ENCODE assay signal across 22 cellular contexts in genomic region chr12:104090685-104091084, GRCh38. TPM values are rescaled to one million over a fixed set of nuclear protein-coding genes. Genes with fewer than 3 reads are reported as not detected.
DNase-seq lines count a peak whose midpoint lies in the region; TF ChIP-seq lines count a peak whose summit lies in the region.
"Had no signal": no experiment of that assay in that cellular context is flagged by ENCODE, and none has a peak within 500 bp of the region (broad histone marks: within the 10 kb centered on the region; RNA-seq: fewer than 3 reads in every experiment).

No MANE protein-coding gene starts in this region.

- no peak overlapping the region for H3K4me2 ChIP-seq in SK-N-SH
- H3K4me2 ChIP-seq: PC-9 had no signal

- H3K36me3 ChIP-seq in SK-N-SH (replicated peaks in 1 of 2; ENCODE audit: control insufficient read depth in 1 of 2, insufficient read depth in 2 of 2, low read length in 1 of 2): peaks cover 63 to 66% of the 10 kb centered on the region in 2 experiments

- H2AFZ ChIP-seq in SK-N-SH (ENCODE audit: low read depth): no peak overlapping the region
- H2AFZ ChIP-seq: PC-9 had no signal

- no peaks in the 10 kb centered on the region for H3K79me2 ChIP-seq in SK-N-SH (ENCODE audit: insufficient read depth)

- H3K9me2 ChIP-seq in SK-N-SH: no peaks in the 10 kb centered on the region

- TF ChIP-seq EP300 in SK-N-SH (IDR thresholded peaks at IDR 0.05; ENCODE audit: borderline replicate concordance in 1 of 2, low read depth in 1 of 2, low read length in 1 of 2): no peak

- H3K9ac ChIP-seq in SK-N-SH: no peak overlapping the region

- H3K4me1 ChIP-seq in SK-N-SH (ENCODE audit: control insufficient read depth in 1 of 2, insufficient read depth in 2 of 2, low read depth in 1 of 2, low read length in 1 of 2): no peaks in the 10 kb centered on the region
- H3K4me1 ChIP-seq: lower lobe of right lung had no signal

- H4K20me1 ChIP-seq in SK-N-SH (ENCODE audit: insufficient read depth): no peaks in the 10 kb centered on the region

- no peak overlapping the region for H3K27ac ChIP-seq in SK-N-SH (ENCODE audit: low read depth in 2 of 2, low read length in 1 of 2)
- H3K27ac ChIP-seq: lower lobe of right lung, PC-9, WERI-Rb-1 had no signal

- POLR2A ChIA-PET in SK-N-SH (lab: Yijun Ruan, JAX): no interaction called here

- in situ Hi-C loops in SK-MEL-5 (cut with HindIII; ENCODE audit: low pct_unique_long_range_greater_than_20kb, low sequenced_read_pairs): no loop called here

- no peak for TF ChIP-seq RAD21 in SK-N-SH (IDR thresholded peaks at IDR 0.05; ENCODE audit: low read length)

- WGBS in SK-N-SH (ENCODE audit: low lambda C conversion rate): 100% methylated on average over 1 of the region's 1 CpG

- no peak overlapping the region for H3K4me3 ChIP-seq in SK-N-SH (ENCODE audit: low read depth in 2 of 2, low read length in 1 of 2)
- H3K4me3 ChIP-seq: GM12878, lower lobe of right lung, PC-9 had no signal

- CTCF ChIA-PET in SK-N-SH (lab: Yijun Ruan, JAX): interaction anchor here (3.5 kb wide), 1 partner anchor 18 kb away, joined by 21 read pairs; no protein-coding TSS in a partner anchor

- H3K27me3 ChIP-seq in SK-N-SH (ENCODE audit: insufficient read depth): no peaks in the 10 kb centered on the region

- TF ChIP-seq CTCF in SK-N-SH (IDR thresholded peaks at IDR 0.05): no peak

- H3K9me3 ChIP-seq in SK-N-SH: no peaks in the 10 kb centered on the region
- H3K9me3 ChIP-seq: lower lobe of right lung had no signal

- DNase-seq in NCI-H748 (lab: John Stamatoyannopoulos, UW; ENCODE audit: unreplicated experiment): peak; percentile 3
- DNase-seq in NCI-H748 treated with DMSO at 0.1 percent for 48 hours (lab: John Stamatoyannopoulos, UW): no peak
- DNase-seq in ELF-1 (ENCODE audit: low read depth, low spot score): peak; percentile 9
- peak; percentile 4 for DNase-seq in SK-MEL-5 (ENCODE audit: low read depth, low spot score)
- DNase-seq in iris pigment epithelial cell (ENCODE audit: low read depth): peak; percentile 17
- no peak for DNase-seq in retina
- no peak for DNase-seq in H4 (ENCODE audit: low spot score)
- DNase-seq in SK-N-SH: no peak
- DNase-seq: activated CD4-positive, alpha-beta T cell treated with anti-CD3 and anti-CD28 coated beads, Interleukin-2, amount 10 ng/mL, durations not matched to agents 7 days and 5 days; activated T-cell treated with anti-CD3 and anti-CD28 coated beads, Interleukin-2, amount 50 U/mL, for 48 hours; CD4-positive, CD25-positive, alpha-beta regulatory T cell; lower lobe of right lung; NCI-H1417; NCI-H2081; NCI-H446; PC-9; SHP77 treated with DMSO at 0.1 percent for 48 hours; stimulated activated naive CD8-positive, alpha-beta T cell treated with anti-CD3 and anti-CD28 coated beads, Interleukin-15, amount 100 ng/mL, for 72 hours; SW 1271; T-helper 9 cell; WERI-Rb-1 had no signal

- peaks cover 2% of the 10 kb centered on the region for H3F3A ChIP-seq in SK-N-SH (replicated peaks; ENCODE audit: insufficient read depth)

TF ChIP-seq in SK-N-SH, 30 proteins besides CTCF, POLR2A, EP300 and RAD21:
- TF ChIP-seq ZBTB33 (IDR thresholded peaks at IDR 0.05; ENCODE audit: borderline replicate concordance, low read depth) (no peak), TAF1 (IDR thresholded peaks at IDR 0.05; ENCODE audit: borderline replicate concordance, low read depth, low read length) (no peak), SIN3A (IDR thresholded peaks at IDR 0.05; ENCODE audit: borderline replicate concordance, low read depth, low read length) (no peak), RFX5 (IDR thresholded peaks at IDR 0.05; ENCODE audit: low read length) (no peak), USF1 (IDR thresholded peaks at IDR 0.05; ENCODE audit: borderline replicate concordance, low read depth) (no peak), TCF12 (IDR thresholded peaks at IDR 0.05) (no peak)
TF ChIP-seq in SK-N-SH: peak in this region for 0.

RNA-seq across cellular contexts. Expression of gene HCFC2, which starts 26.4 kb away (rescaled TPM):
- total RNA-seq in SK-MEL-5 (2014; rRNA removed; shearing (Covaris generic)): 9.4 and 10.8 TPM in 2 replicates
- 5.9 TPM in 2 replicates for polyA plus RNA-seq in SK-MEL-5 (2015; cell fraction: cytosol; rRNA removed)
- 21.7 and 28.7 TPM in 2 replicates for polyA plus RNA-seq in SK-MEL-5 (2015; cell fraction: nucleus; rRNA removed)
- total RNA-seq in H4 (2014; rRNA removed; shearing (Covaris generic)): 6.7 and 7.1 TPM in 2 replicates
- polyA plus RNA-seq in SK-N-SH (2012; rRNA removed): 5.2 and 6.6 TPM in 2 replicates
- 5.8 and 6.1 TPM in 2 replicates for polyA plus RNA-seq in SK-N-SH (2012; cell fraction: cytosol; rRNA removed)
- 7.6 and 15.4 TPM in 2 replicates for polyA plus RNA-seq in SK-N-SH (2012; cell fraction: nucleus; rRNA removed)

RNA-seq across cellular contexts. Expression of gene GLT8D2, which starts 40.7 kb away (rescaled TPM):
- 1.2 TPM in 1 of 2 replicates, not detected in the other for total RNA-seq in SK-MEL-5 (2014; rRNA removed; shearing (Covaris generic))
- 0.38 and 1.7 TPM in 2 replicates for polyA plus RNA-seq in SK-MEL-5 (2015; cell fraction: cytosol; rRNA removed)
- polyA plus RNA-seq in SK-MEL-5 (2015; cell fraction: nucleus; rRNA removed): 0.35 and 0.60 TPM in 2 replicates
- 25.3 and 39.7 TPM in 2 replicates for total RNA-seq in H4 (2014; rRNA removed; shearing (Covaris generic))
- 50.0 and 69.5 TPM in 2 replicates for polyA plus RNA-seq in SK-N-SH (2012; rRNA removed)
- polyA plus RNA-seq in SK-N-SH (2012; cell fraction: cytosol; rRNA removed): 65.5 and 65.6 TPM in 2 replicates
- 28.7 and 58.5 TPM in 2 replicates for polyA plus RNA-seq in SK-N-SH (2012; cell fraction: nucleus; rRNA removed)
- total RNA-seq: activated CD4-positive, alpha-beta T cell treated with anti-CD3 and anti-CD28 coated beads, Interleukin-2, amount 10 ng/mL, durations not matched to agents 7 days and 5 days; CD4-positive, CD25-positive, alpha-beta regulatory T cell had no signal
- polyA plus RNA-seq: CD4-positive, CD25-positive, alpha-beta regulatory T cell had no signal

RNA-seq across cellular contexts. Expression of gene NFYB, which starts 47.3 kb away (rescaled TPM):
- total RNA-seq in SK-MEL-5 (2014; rRNA removed; shearing (Covaris generic)): 19.0 and 22.1 TPM in 2 replicates
- 11.9 and 16.5 TPM in 2 replicates for polyA plus RNA-seq in SK-MEL-5 (2015; cell fraction: cytosol; rRNA removed)
- 29.5 and 37.7 TPM in 2 replicates for polyA plus RNA-seq in SK-MEL-5 (2015; cell fraction: nucleus; rRNA removed)
- 25.8 and 27.2 TPM in 2 replicates for total RNA-seq in H4 (2014; rRNA removed; shearing (Covaris generic))
- 11.0 and 16.7 TPM in 2 replicates for polyA plus RNA-seq in SK-N-SH (2012; rRNA removed)
- 18.1 and 23.6 TPM in 2 replicates for polyA plus RNA-seq in SK-N-SH (2012; cell fraction: cytosol; rRNA removed)
- polyA plus RNA-seq in SK-N-SH (2012; cell fraction: nucleus; rRNA removed): 9.4 and 21.8 TPM in 2 replicates

Comparison
In these comparisons a context has a peak if more than half of its experiments do, and no peak if none do; other contexts are left out.
1. DNase-seq: peak in NCI-H748 (single experiment), ELF-1 (single experiment), SK-MEL-5 (single experiment) and iris pigment epithelial cell (single experiment); none in NCI-H748 treated with DMSO at 0.1 percent for 48 hours (single experiment), retina (single experiment), H4 (single experiment) and SK-N-SH (single experiment).
2. RNA of gene GLT8D2, which starts 40.7 kb away (total RNA-seq): 25.3 to 39.7 TPM in H4; 1.2 TPM in SK-MEL-5; every median in the first group is over 10 times any median in the second.